Comparison of ENCODE assay signal across 8 cellular contexts in the genomic region with DNA sequence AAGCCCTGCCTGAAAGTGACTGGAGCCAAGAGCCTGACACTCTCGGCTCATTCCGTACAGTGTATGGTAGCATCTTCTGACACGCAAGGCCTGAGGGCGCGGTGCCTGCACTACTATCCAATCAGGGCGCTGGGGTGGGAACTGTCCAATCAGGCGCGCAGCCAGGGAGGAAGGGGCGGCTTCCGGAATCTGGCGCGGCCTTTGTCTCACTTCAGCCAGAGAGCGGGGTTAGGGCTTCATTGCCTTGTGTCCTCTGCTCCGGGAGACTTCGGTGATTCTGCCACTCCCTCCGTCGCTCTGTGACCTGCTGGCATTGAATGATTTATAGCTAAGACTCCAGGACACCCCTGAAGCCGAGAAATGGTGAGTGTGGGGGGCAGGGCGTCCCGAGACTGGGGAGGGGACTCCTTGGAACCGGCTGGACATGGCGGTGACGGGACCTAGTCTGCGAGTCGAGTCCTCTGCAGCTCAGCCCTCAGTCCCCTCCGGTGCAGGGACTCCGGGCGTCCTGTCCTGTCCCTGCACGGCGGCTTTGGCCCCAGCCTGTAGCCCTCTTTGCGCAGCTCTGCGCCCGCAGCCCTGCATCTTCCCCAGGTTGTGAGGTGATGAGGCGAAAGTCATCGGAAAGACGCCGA.
DNase-seq lines count a peak whose midpoint lies in the region; ATAC-seq and TF ChIP-seq lines count a peak whose summit lies in the region.
"Not testable (repeated sequence)": the region's sequence is repeated elsewhere in the genome, so short reads cannot be mapped to it uniquely, and the experiment has no call there.

No MANE protein-coding gene starts in this region.

- H3K27ac Mint-ChIP-seq in activated CD4-positive, alpha-beta memory T cell treated with anti-CD3 and anti-CD28 coated beads for 36 hours: peak overlapping the region; percentile 84

- H3K27ac ChIP-seq in right lobe of liver: not testable (repeated sequence)

- H3K9me3 ChIP-seq in right lobe of liver: not testable (repeated sequence)

- intact Hi-C loops in activated CD4-positive, alpha-beta memory T cell treated with anti-CD3 and anti-CD28 coated beads for 36 hours (cut with micrococcal nuclease): loop anchor here (1.0 to 5.0 kb wide), 2 partner anchors 59 to 190 kb away; partner anchors contain the start of gene RBM11
- intact Hi-C loops in right lobe of liver (cut with DNase I): not testable (repeated sequence)

- peak overlapping the region; percentile 21 to 39 (median 21) for H3K4me3 ChIP-seq in right lobe of liver

- not testable (repeated sequence) for H3K4me1 ChIP-seq in right lobe of liver

- CTCF ChIA-PET in activated CD4-positive, alpha-beta memory T cell treated with anti-CD3 and anti-CD28 coated beads for 36 hours (lab: Charles Lee): interaction anchor here (0.6 kb wide), 1 partner anchor 9 kb away, joined by 3 read pairs; no protein-coding TSS in a partner anchor

- H3K9me3 Mint-ChIP-seq in activated CD4-positive, alpha-beta memory T cell treated with anti-CD3 and anti-CD28 coated beads for 36 hours: not testable (repeated sequence)

- H3K27me3 Mint-ChIP-seq in activated CD4-positive, alpha-beta memory T cell treated with anti-CD3 and anti-CD28 coated beads for 36 hours: not testable (repeated sequence)

- WGBS in right lobe of liver (ENCODE audit: insufficient coverage, low coverage, low lambda C conversion rate, missing lambda C conversion rate): 0% methylated on average over 15 of the region's 37 CpGs

- not testable (repeated sequence) for H3K27me3 ChIP-seq in right lobe of liver

- TF ChIP-seq CTCF in right lobe of liver (IDR thresholded peaks at IDR 0.05): not testable (repeated sequence)

- not testable (repeated sequence) for H3K4me1 Mint-ChIP-seq in activated CD4-positive, alpha-beta memory T cell treated with anti-CD3 and anti-CD28 coated beads for 36 hours (ENCODE audit: low read depth)

- not testable (repeated sequence) for H3K36me3 Mint-ChIP-seq in activated CD4-positive, alpha-beta memory T cell treated with anti-CD3 and anti-CD28 coated beads for 36 hours

- H3K36me3 ChIP-seq in right lobe of liver: not testable (repeated sequence)

- not testable (repeated sequence) for TF ChIP-seq POLR2A in right lobe of liver (IDR thresholded peaks at IDR 0.05)

- peak; percentile 88 for DNase-seq in CD1c-positive myeloid dendritic cell (ENCODE audit: extremely low spot score)
- DNase-seq in NCI-H748 treated with DMSO at 0.1 percent for 48 hours (lab: John Stamatoyannopoulos, UW): peak; percentile 62
- peak; percentile 94 for DNase-seq in activated CD4-positive, alpha-beta memory T cell treated with anti-CD3 and anti-CD28 coated beads for 36 hours
- peak; percentile 91 for DNase-seq in ecto neural progenitor cell (ENCODE audit: low spot score)
- DNase-seq in right lobe of liver: peak; percentile 62 to 71 (median 68)
- DNase-seq in stimulated activated CD4-positive, alpha-beta T cell treated with anti-CD3 and anti-CD28 coated beads, Interleukin-4, amount 100 ng/mL, for 24 hours: peak; percentile 90

- peak overlapping the region; percentile 95 for H3K4me3 Mint-ChIP-seq in activated CD4-positive, alpha-beta memory T cell treated with anti-CD3 and anti-CD28 coated beads for 36 hours

- POLR2A ChIA-PET in activated CD4-positive, alpha-beta memory T cell treated with anti-CD3 and anti-CD28 coated beads for 36 hours (lab: Charles Lee): not testable (repeated sequence)

- ATAC-seq in GM19397 (IDR thresholded peaks at IDR 0.05; ENCODE audit: unreplicated experiment) (peak; percentile 100), HG03521 (IDR thresholded peaks at IDR 0.05; ENCODE audit: unreplicated experiment) (peak; percentile 100), right lobe of liver (peak; percentile 94 to 99 (median 97))
